Comparison of ENCODE assay signal across 20 cellular contexts in the genomic region with DNA sequence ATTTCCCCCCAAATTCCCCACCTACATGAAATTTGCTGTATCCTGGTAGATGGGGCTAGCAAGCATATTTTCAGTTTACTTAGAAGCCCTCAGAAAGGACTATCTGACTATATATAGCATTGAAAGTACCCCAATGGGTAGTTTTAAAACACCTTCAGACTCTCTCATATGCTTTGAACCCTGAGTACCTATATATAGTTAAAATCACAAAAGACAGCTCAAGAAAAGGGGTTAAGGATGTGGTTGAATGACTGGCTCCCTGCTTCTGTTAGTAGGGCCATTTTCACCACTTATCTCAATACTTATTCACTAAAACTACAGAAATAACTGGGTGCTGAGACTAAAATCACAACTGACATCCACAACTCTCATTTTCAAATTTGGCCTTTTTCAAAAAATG.
DNase-seq lines count a peak whose midpoint lies in the region; ATAC-seq and FAIRE-seq lines count a peak whose summit lies in the region.
"Had no signal": no experiment of that assay in that cellular context is flagged by ENCODE, and none has a peak within 500 bp of the region (broad histone marks: within the 10 kb centered on the region; RNA-seq: fewer than 3 reads in every experiment).

No MANE protein-coding gene starts in this region.

- peaks cover 3% of the 10 kb centered on the region for H3K36me3 Mint-ChIP-seq in activated naive CD4-positive, alpha-beta T cell treated with anti-CD3 and anti-CD28 coated beads, Interleukin-2, amount 10 ng/mL, durations not matched to agents 7 days and 5 days

- no peaks in the 10 kb centered on the region for H3K4me1 Mint-ChIP-seq in activated naive CD4-positive, alpha-beta T cell treated with anti-CD3 and anti-CD28 coated beads, Interleukin-2, amount 10 ng/mL, durations not matched to agents 7 days and 5 days
- H3K4me1 Mint-ChIP-seq: activated CD4-positive, alpha-beta T cell treated with anti-CD3 and anti-CD28 coated beads, Interleukin-2, amount 10 ng/mL, durations not matched to agents 24 days and 14 days had no signal

- H3K27ac Mint-ChIP-seq in activated naive CD4-positive, alpha-beta T cell treated with anti-CD3 and anti-CD28 coated beads, Interleukin-2, amount 10 ng/mL, durations not matched to agents 7 days and 5 days: no peak overlapping the region
- H3K27ac Mint-ChIP-seq: activated CD4-positive, alpha-beta T cell treated with anti-CD3 and anti-CD28 coated beads, Interleukin-2, amount 10 ng/mL, durations not matched to agents 24 days and 14 days; activated naive CD8-positive, alpha-beta T cell; CD4-positive, alpha-beta T cell had no signal

- FAIRE-seq in GM18507 (lab: Jason Lieb, UNC): peak; percentile 60
- FAIRE-seq: islet of Langerhans had no signal

- H3K4me3 Mint-ChIP-seq in activated naive CD4-positive, alpha-beta T cell treated with anti-CD3 and anti-CD28 coated beads, Interleukin-2, amount 10 ng/mL, durations not matched to agents 7 days and 5 days: no peak overlapping the region
- H3K4me3 Mint-ChIP-seq: activated CD4-positive, alpha-beta T cell treated with anti-CD3 and anti-CD28 coated beads, Interleukin-2, amount 10 ng/mL, durations not matched to agents 24 days and 14 days; activated naive CD8-positive, alpha-beta T cell; CD4-positive, alpha-beta T cell; neural crest cell had no signal

- ATAC-seq in GM19468 (IDR thresholded peaks at IDR 0.05; ENCODE audit: extremely low read depth, unreplicated experiment) (peak; percentile 39), HG02870 (IDR thresholded peaks at IDR 0.05; ENCODE audit: unreplicated experiment) (peak; percentile 73), HG03521 (IDR thresholded peaks at IDR 0.05; ENCODE audit: unreplicated experiment) (peak; percentile 53)

- no peak for DNase-seq in GM18507 (ENCODE audit: extremely low spot score, insufficient read length, low read depth)
- no peak for DNase-seq in SIG-M5 treated with dmso at 0.1 percent for 504 hours (lab: John Stamatoyannopoulos, UW; ENCODE audit: unreplicated experiment)
- DNase-seq in NCI-H446 (lab: John Stamatoyannopoulos, UW): no peak
- no peak for DNase-seq in NCI-H187 treated with DMSO at 0.1 percent for 48 hours (lab: John Stamatoyannopoulos, UW)
- no peak for DNase-seq in activated naive CD4-positive, alpha-beta T cell treated with anti-CD3 and anti-CD28 coated beads, Interleukin-2, amount 10 ng/mL, durations not matched to agents 7 days and 5 days
- DNase-seq: activated CD4-positive, alpha-beta T cell treated with anti-CD3 and anti-CD28 coated beads, Interleukin-2, amount 10 ng/mL, durations not matched to agents 24 days and 14 days; activated T-cell treated with anti-CD3 and anti-CD28 coated beads for 4 hours; CD4-positive, alpha-beta T cell; dorsolateral prefrontal cortex; glutamatergic neuron; NCI-H146; NCI-H524; PC-9; retina had no signal

- CTCF ChIA-PET in activated naive CD4-positive, alpha-beta T cell treated with anti-CD3 and anti-CD28 coated beads, Interleukin-2, amount 10 ng/mL, durations not matched to agents 7 days and 5 days (lab: Charles Lee): no interaction called here

- H3K27me3 Mint-ChIP-seq in activated naive CD4-positive, alpha-beta T cell treated with anti-CD3 and anti-CD28 coated beads, Interleukin-2, amount 10 ng/mL, durations not matched to agents 7 days and 5 days: no peaks in the 10 kb centered on the region
- H3K27me3 Mint-ChIP-seq: activated CD4-positive, alpha-beta T cell treated with anti-CD3 and anti-CD28 coated beads, Interleukin-2, amount 10 ng/mL, durations not matched to agents 24 days and 14 days; activated naive CD8-positive, alpha-beta T cell; CD4-positive, alpha-beta T cell had no signal

- peaks cover 26% of the 10 kb centered on the region for H3K9me3 Mint-ChIP-seq in activated naive CD4-positive, alpha-beta T cell treated with anti-CD3 and anti-CD28 coated beads, Interleukin-2, amount 10 ng/mL, durations not matched to agents 7 days and 5 days
